1 cellular context compared by ENCODE assay signal in the genomic region with DNA sequence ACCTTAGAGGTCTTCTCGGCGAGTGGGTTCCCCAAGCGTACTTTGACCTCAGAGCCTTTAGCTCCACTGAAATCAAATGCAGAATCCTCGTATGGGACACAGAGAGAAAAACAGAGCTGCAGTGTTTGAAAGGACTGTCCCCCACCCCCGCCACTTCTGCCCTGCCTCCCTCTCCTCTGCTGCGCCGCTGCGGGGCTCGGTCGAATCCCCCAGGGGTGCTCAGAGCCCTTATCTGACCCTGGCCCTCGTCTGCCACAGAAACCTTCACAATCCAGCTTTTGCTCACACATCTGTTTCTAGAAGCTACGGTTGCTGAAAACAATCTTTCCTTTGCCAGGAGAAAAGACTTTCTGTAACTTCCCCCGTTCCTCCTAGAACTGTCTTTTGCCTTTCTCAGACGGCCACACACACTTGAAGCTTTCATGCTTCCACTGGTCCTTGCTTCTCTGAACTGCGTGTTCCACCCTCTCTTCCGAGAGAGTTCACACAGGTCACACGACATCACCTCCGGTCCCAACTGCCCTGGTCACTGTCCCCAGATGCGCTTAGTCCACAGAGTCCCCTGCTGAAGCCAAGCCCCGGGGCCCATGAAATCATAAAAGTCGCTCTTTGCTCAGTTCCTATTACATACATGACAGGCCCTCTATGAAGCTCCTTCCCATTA.
TF ChIP-seq lines count a peak whose summit lies in the region.

No MANE protein-coding gene starts in this region.

TF ChIP-seq in HepG2, 621 proteins besides CTCF, POLR2A, EP300 and RAD21 (continues in another document):
- TF ChIP-seq ZNF547 (CRISPR knock-in tag; IDR thresholded peaks at IDR 0.05) (no peak), ZNF329 (CRISPR knock-in tag; IDR thresholded peaks at IDR 0.05; ENCODE audit: low read depth) (no peak), NONO (IDR thresholded peaks at IDR 0.05) (no peak), NONO (CRISPR knock-in tag; conservative IDR thresholded peaks at IDR 0.05) (0 out of 2 replicates have a peak, but pooled peaks have one; percentile 37), NFE2L2 (IDR thresholded peaks at IDR 0.05; ENCODE audit: low read length) (no peak), ARID2 (CRISPR knock-in tag; IDR thresholded peaks at IDR 0.05; ENCODE audit: borderline replicate concordance) (no peak), MEF2D (CRISPR knock-in tag; IDR thresholded peaks at IDR 0.05) (no peak), TRIM24 (CRISPR knock-in tag; IDR thresholded peaks at IDR 0.05) (no peak), ETV5 (CRISPR knock-in tag; IDR thresholded peaks at IDR 0.05; ENCODE audit: borderline replicate concordance) (peak; percentile 68; the same call in 1 of the 2 replicates), TEAD3 (CRISPR knock-in tag; optimal IDR thresholded peaks at IDR 0.05; ENCODE audit: borderline replicate concordance) (no peak), RXRB (CRISPR knock-in tag; IDR thresholded peaks at IDR 0.05; ENCODE audit: borderline replicate concordance) (peak; percentile 36; the same call in 1 of the 2 replicates), ATF7-NPFF (CRISPR knock-in tag; IDR thresholded peaks at IDR 0.05; ENCODE audit: low read depth) (no peak), SRSF9 (IDR thresholded peaks at IDR 0.05; ENCODE audit: borderline replicate concordance, insufficient read depth, low read depth, low read length, poor library complexity, severe bottlenecking) (no peak), ZSCAN22 (CRISPR knock-in tag; IDR thresholded peaks at IDR 0.05) (no peak), NR2F1 (CRISPR knock-in tag; IDR thresholded peaks at IDR 0.05) (peak in 1 of 2 experiments; percentile 62; a peak in 1 of 4 replicates), GATAD2A (CRISPR knock-in tag; IDR thresholded peaks at IDR 0.05) (0 out of 2 replicates have a peak, but pooled peaks have one; percentile 11), FOXP1 (IDR thresholded peaks at IDR 0.05) (no peak), FOXP1 (CRISPR knock-in tag; IDR thresholded peaks at IDR 0.05) (no peak), NR2F6 (IDR thresholded peaks at IDR 0.05) (0 out of 2 replicates have a peak, but pooled peaks have one; percentile 8), NR2F6 (CRISPR knock-in tag; IDR thresholded peaks at IDR 0.05) (peak; percentile 70), ZKSCAN5 (CRISPR knock-in tag; IDR thresholded peaks at IDR 0.05) (0 out of 2 replicates have a peak, but pooled peaks have one; percentile 29), ZNF563 (CRISPR knock-in tag; IDR thresholded peaks at IDR 0.05) (no peak), SOX5 (CRISPR knock-in tag; IDR thresholded peaks at IDR 0.05; ENCODE audit: borderline replicate concordance) (0 out of 2 replicates have a peak, but pooled peaks have one; percentile 23), GABPA (IDR thresholded peaks at IDR 0.05; ENCODE audit: low read depth, low read length) (no peak), GABPA (CRISPR knock-in tag; IDR thresholded peaks at IDR 0.05; ENCODE audit: low read depth) (peak; percentile 59), RBFOX2 (IDR thresholded peaks at IDR 0.05; ENCODE audit: low read depth, low read length) (no peak), SRSF4 (IDR thresholded peaks at IDR 0.05; ENCODE audit: low read depth, low read length, poor library complexity, severe bottlenecking) (no peak), ZNF614 (CRISPR knock-in tag; IDR thresholded peaks at IDR 0.05; ENCODE audit: borderline replicate concordance) (no peak), FOXJ3 (CRISPR knock-in tag; IDR thresholded peaks at IDR 0.05; ENCODE audit: borderline replicate concordance) (no peak), KDM6A (CRISPR knock-in tag; IDR thresholded peaks at IDR 0.05; ENCODE audit: low read depth) (no peak)
- TF ChIP-seq, protein P1, sequence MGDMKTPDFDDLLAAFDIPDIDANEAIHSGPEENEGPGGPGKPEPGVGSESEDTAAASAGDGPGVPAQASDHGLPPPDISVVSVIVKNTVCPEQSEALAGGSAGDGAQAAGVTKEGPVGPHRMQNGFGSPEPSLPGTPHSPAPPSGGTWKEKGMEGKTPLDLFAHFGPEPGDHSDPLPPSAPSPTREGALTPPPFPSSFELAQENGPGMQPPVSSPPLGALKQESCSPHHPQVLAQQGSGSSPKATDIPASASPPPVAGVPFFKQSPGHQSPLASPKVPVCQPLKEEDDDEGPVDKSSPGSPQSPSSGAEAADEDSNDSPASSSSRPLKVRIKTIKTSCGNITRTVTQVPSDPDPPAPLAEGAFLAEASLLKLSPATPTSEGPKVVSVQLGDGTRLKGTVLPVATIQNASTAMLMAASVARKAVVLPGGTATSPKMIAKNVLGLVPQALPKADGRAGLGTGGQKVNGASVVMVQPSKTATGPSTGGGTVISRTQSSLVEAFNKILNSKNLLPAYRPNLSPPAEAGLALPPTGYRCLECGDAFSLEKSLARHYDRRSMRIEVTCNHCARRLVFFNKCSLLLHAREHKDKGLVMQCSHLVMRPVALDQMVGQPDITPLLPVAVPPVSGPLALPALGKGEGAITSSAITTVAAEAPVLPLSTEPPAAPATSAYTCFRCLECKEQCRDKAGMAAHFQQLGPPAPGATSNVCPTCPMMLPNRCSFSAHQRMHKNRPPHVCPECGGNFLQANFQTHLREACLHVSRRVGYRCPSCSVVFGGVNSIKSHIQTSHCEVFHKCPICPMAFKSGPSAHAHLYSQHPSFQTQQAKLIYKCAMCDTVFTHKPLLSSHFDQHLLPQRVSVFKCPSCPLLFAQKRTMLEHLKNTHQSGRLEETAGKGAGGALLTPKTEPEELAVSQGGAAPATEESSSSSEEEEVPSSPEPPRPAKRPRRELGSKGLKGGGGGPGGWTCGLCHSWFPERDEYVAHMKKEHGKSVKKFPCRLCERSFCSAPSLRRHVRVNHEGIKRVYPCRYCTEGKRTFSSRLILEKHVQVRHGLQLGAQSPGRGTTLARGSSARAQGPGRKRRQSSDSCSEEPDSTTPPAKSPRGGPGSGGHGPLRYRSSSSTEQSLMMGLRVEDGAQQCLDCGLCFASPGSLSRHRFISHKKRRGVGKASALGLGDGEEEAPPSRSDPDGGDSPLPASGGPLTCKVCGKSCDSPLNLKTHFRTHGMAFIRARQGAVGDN (CRISPR knock-in tag; IDR thresholded peaks at IDR 0.05): peak; percentile 65
- TF ChIP-seq, protein P2, sequence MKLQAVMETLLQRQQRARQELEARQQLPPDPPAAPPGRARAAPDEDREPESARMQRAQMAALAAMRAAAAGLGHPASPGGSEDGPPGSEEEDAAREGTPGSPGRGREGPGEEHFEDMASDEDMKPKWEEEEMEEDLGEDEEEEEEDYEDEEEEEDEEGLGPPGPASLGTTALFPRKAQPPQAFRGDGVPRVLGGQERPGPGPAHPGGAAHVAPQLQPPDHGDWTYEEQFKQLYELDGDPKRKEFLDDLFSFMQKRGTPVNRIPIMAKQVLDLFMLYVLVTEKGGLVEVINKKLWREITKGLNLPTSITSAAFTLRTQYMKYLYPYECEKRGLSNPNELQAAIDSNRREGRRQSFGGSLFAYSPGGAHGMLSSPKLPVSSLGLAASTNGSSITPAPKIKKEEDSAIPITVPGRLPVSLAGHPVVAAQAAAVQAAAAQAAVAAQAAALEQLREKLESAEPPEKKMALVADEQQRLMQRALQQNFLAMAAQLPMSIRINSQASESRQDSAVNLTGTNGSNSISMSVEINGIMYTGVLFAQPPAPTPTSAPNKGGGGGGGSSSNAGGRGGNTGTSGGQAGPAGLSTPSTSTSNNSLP (IDR thresholded peaks at IDR 0.05; ENCODE audit: low read depth, low read length): no peak
- TF ChIP-seq, protein P3, sequence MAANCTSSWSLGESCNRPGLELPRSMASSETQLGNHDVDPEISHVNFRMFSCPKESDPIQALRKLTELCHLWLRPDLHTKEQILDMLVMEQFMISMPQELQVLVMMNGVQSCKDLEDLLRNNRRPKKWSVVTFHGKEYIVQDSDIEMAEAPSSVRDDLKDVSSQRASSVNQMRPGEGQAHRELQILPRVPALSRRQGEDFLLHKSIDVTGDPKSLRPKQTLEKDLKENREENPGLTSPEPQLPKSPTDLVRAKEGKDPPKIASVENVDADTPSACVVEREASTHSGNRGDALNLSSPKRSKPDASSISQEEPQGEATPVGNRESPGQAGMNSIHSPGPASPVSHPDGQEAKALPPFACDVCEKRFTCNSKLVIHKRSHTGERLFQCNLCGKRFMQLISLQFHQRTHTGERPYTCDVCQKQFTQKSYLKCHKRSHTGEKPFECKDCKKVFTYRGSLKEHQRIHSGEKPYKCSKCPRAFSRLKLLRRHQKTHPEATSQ (CRISPR knock-in tag; IDR thresholded peaks at IDR 0.05; ENCODE audit: borderline replicate concordance): no peak
- TF ChIP-seq, protein P4, sequence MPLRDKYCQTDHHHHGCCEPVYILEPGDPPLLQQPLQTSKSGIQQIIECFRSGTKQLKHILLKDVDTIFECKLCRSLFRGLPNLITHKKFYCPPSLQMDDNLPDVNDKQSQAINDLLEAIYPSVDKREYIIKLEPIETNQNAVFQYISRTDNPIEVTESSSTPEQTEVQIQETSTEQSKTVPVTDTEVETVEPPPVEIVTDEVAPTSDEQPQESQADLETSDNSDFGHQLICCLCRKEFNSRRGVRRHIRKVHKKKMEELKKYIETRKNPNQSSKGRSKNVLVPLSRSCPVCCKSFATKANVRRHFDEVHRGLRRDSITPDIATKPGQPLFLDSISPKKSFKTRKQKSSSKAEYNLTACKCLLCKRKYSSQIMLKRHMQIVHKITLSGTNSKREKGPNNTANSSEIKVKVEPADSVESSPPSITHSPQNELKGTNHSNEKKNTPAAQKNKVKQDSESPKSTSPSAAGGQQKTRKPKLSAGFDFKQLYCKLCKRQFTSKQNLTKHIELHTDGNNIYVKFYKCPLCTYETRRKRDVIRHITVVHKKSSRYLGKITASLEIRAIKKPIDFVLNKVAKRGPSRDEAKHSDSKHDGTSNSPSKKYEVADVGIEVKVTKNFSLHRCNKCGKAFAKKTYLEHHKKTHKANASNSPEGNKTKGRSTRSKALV (CRISPR knock-in tag; IDR thresholded peaks at IDR 0.05): no peak
- TF ChIP-seq, protein P5, sequence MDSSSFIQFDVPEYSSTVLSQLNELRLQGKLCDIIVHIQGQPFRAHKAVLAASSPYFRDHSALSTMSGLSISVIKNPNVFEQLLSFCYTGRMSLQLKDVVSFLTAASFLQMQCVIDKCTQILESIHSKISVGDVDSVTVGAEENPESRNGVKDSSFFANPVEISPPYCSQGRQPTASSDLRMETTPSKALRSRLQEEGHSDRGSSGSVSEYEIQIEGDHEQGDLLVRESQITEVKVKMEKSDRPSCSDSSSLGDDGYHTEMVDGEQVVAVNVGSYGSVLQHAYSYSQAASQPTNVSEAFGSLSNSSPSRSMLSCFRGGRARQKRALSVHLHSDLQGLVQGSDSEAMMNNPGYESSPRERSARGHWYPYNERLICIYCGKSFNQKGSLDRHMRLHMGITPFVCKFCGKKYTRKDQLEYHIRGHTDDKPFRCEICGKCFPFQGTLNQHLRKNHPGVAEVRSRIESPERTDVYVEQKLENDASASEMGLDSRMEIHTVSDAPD (CRISPR knock-in tag; IDR thresholded peaks at IDR 0.05): no peak
- TF ChIP-seq, protein P6, sequence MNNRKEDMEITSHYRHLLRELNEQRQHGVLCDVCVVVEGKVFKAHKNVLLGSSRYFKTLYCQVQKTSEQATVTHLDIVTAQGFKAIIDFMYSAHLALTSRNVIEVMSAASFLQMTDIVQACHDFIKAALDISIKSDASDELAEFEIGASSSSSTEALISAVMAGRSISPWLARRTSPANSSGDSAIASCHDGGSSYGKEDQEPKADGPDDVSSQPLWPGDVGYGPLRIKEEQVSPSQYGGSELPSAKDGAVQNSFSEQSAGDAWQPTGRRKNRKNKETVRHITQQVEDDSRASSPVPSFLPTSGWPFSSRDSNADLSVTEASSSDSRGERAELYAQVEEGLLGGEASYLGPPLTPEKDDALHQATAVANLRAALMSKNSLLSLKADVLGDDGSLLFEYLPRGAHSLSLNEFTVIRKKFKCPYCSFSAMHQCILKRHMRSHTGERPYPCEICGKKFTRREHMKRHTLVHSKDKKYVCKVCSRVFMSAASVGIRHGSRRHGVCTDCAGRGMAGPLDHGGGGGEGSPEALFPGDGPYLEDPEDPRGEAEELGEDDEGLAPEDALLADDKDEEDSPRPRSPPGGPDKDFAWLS (CRISPR knock-in tag; IDR thresholded peaks at IDR 0.05; ENCODE audit: borderline replicate concordance): no peak
- TF ChIP-seq, protein P7, sequence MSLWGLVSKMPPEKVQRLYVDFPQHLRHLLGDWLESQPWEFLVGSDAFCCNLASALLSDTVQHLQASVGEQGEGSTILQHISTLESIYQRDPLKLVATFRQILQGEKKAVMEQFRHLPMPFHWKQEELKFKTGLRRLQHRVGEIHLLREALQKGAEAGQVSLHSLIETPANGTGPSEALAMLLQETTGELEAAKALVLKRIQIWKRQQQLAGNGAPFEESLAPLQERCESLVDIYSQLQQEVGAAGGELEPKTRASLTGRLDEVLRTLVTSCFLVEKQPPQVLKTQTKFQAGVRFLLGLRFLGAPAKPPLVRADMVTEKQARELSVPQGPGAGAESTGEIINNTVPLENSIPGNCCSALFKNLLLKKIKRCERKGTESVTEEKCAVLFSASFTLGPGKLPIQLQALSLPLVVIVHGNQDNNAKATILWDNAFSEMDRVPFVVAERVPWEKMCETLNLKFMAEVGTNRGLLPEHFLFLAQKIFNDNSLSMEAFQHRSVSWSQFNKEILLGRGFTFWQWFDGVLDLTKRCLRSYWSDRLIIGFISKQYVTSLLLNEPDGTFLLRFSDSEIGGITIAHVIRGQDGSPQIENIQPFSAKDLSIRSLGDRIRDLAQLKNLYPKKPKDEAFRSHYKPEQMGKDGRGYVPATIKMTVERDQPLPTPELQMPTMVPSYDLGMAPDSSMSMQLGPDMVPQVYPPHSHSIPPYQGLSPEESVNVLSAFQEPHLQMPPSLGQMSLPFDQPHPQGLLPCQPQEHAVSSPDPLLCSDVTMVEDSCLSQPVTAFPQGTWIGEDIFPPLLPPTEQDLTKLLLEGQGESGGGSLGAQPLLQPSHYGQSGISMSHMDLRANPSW (CRISPR knock-in tag; IDR thresholded peaks at IDR 0.05; ENCODE audit: borderline replicate concordance): no peak
- TF ChIP-seq, protein P8, sequence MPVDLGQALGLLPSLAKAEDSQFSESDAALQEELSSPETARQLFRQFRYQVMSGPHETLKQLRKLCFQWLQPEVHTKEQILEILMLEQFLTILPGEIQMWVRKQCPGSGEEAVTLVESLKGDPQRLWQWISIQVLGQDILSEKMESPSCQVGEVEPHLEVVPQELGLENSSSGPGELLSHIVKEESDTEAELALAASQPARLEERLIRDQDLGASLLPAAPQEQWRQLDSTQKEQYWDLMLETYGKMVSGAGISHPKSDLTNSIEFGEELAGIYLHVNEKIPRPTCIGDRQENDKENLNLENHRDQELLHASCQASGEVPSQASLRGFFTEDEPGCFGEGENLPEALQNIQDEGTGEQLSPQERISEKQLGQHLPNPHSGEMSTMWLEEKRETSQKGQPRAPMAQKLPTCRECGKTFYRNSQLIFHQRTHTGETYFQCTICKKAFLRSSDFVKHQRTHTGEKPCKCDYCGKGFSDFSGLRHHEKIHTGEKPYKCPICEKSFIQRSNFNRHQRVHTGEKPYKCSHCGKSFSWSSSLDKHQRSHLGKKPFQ (CRISPR knock-in tag; IDR thresholded peaks at IDR 0.05; ENCODE audit: insufficient replicate concordance): peak; percentile 58
